ENCODE assay signal across 25 cellular contexts in the genomic region with DNA sequence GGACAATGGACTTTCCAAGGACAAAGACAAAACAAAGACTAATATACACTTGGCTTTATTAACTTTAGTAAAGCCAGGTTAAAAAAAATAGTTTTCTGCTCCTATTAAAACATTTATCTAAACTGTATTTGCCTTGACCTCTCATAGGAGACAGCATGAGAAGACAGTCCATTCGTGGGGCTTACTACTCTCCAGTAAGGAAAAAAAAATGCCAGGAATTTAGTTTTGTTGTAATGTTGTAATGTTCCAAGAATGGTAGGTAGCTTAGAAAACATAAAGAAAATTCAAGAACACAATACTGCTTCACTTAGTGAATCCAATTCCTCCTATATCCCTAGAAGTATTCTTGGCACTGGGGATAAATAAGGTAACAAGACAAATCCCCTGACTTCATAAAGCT.
DNase-seq lines count a peak whose midpoint lies in the region; ATAC-seq and TF ChIP-seq lines count a peak whose summit lies in the region.
"Had no signal": no experiment of that assay in that cellular context is flagged by ENCODE, and none has a peak within 500 bp of the region (broad histone marks: within the 10 kb centered on the region; RNA-seq: fewer than 3 reads in every experiment).

No MANE protein-coding gene starts in this region.

- TF ChIP-seq RAD21 in SK-N-SH (IDR thresholded peaks at IDR 0.05; ENCODE audit: low read length): no peak

- H3K9me3 ChIP-seq in SK-N-SH (no peaks in the 10 kb centered on the region), smooth muscle cell (replicated peaks; ENCODE audit: low read depth) (no peaks in the 10 kb centered on the region)
- H3K9me3 ChIP-seq: upper lobe of left lung had no signal

- H3K27me3 ChIP-seq in SK-N-SH (ENCODE audit: insufficient read depth): no peaks in the 10 kb centered on the region
- H3K27me3 ChIP-seq in smooth muscle cell (ENCODE audit: low read depth): no peaks in the 10 kb centered on the region
- H3K27me3 ChIP-seq: BLaER1 treated with 17β-estradiol and CSF1 and Interleukin-3, amounts not matched to agents 10 nM and 100 nM; cardiac muscle cell; SJCRH30; spleen; upper lobe of left lung had no signal

- H3K9ac ChIP-seq in SK-N-SH (no peak overlapping the region), smooth muscle cell (ENCODE audit: low read depth) (no peak overlapping the region)
- H3K9ac ChIP-seq: BLaER1 treated with 17β-estradiol and CSF1 and Interleukin-3, amounts not matched to agents 10 nM and 100 nM had no signal

- DNase-seq in SK-N-SH: no peak
- DNase-seq in amniotic epithelial cell (ENCODE audit: low read depth): peak; percentile 75
- DNase-seq in hepatic stellate cell (ENCODE audit: low spot score): peak; percentile 19
- no peak for DNase-seq in smooth muscle cell (lab: John Stamatoyannopoulos, UW; ENCODE audit: unreplicated experiment)
- no peak for DNase-seq in COLO829 (ENCODE audit: low spot score)
- DNase-seq: activated CD4-positive, alpha-beta T cell treated with anti-CD3 and anti-CD28 coated beads, Interleukin-2, amount 50 U/mL, for 1 hour; activated CD8-positive, alpha-beta memory T cell treated with anti-CD3 and anti-CD28 coated beads, Interleukin-2, amount 50 U/mL, for 4 hours; activated effector memory CD4-positive, alpha-beta T cell treated with Interleukin-2 at 50 U/mL for 16 hours; natural killer cell; NCI-H1092; NCI-H2029 treated with DMSO at 0.1 percent for 48 hours; SJCRH30; spleen; stimulated activated CD4-positive, alpha-beta T cell treated with anti-CD3 and anti-CD28 coated beads, Interleukin-4, amount 100 ng/mL, for 4 hours; stimulated activated naive CD8-positive, alpha-beta T cell treated with anti-CD3 and anti-CD28 coated beads, Interleukin-15, amount 100 ng/mL, for 72 hours; T-helper 2 cell; upper lobe of left lung had no signal

- H3K79me2 ChIP-seq in SK-N-SH (ENCODE audit: insufficient read depth): peaks cover 76% of the 10 kb centered on the region
- H3K79me2 ChIP-seq in smooth muscle cell (ENCODE audit: low read depth): peaks cover 73% of the 10 kb centered on the region

- no peak overlapping the region for H3K27ac ChIP-seq in SK-N-SH (ENCODE audit: low read depth in 2 of 2, low read length in 1 of 2)
- H3K27ac ChIP-seq in smooth muscle cell (ENCODE audit: low read depth): peak overlapping the region; percentile 20
- H3K27ac ChIP-seq: 22Rv1; BLaER1 treated with 17β-estradiol and CSF1 and Interleukin-3, amounts not matched to agents 10 nM and 100 nM; cardiac muscle cell; SJCRH30; spleen; upper lobe of left lung; VCaP had no signal

- H3F3A ChIP-seq in SK-N-SH (replicated peaks; ENCODE audit: insufficient read depth) (peaks cover 7% of the 10 kb centered on the region), smooth muscle cell (ENCODE audit: low read depth) (peaks cover 4% of the 10 kb centered on the region)

- H3K36me3 ChIP-seq in SK-N-SH (replicated peaks in 1 of 2; ENCODE audit: control insufficient read depth in 1 of 2, insufficient read depth in 2 of 2, low read length in 1 of 2): peaks cover 11 to 20% of the 10 kb centered on the region in 2 experiments
- no peaks in the 10 kb centered on the region for H3K36me3 ChIP-seq in smooth muscle cell (ENCODE audit: low read depth)

- CTCF ChIA-PET in SK-N-SH (lab: Yijun Ruan, JAX): interaction anchor here (2.5 kb wide), 1 partner anchor 13 kb away, joined by 14 read pairs; no protein-coding TSS in a partner anchor

- no peak overlapping the region for H2AFZ ChIP-seq in SK-N-SH (ENCODE audit: low read depth)
- H2AFZ ChIP-seq in smooth muscle cell (ENCODE audit: low read depth): no peak overlapping the region

- 58% methylated on average over 1 of the region's 1 CpG for WGBS in SK-N-SH (ENCODE audit: low lambda C conversion rate)
- WGBS in smooth muscle cell (ENCODE audit: low lambda C conversion rate): 40% methylated on average over 1 of the region's 1 CpG

- no peaks in the 10 kb centered on the region for H3K9me2 ChIP-seq in SK-N-SH

- no peak for TF ChIP-seq CTCF in SK-N-SH (IDR thresholded peaks at IDR 0.05)
- TF ChIP-seq CTCF in smooth muscle cell (IDR thresholded peaks at IDR 0.05; ENCODE audit: borderline replicate concordance, insufficient read depth, poor library complexity, severe bottlenecking): no peak

- H4K20me1 ChIP-seq in SK-N-SH (ENCODE audit: insufficient read depth) (peaks cover 19% of the 10 kb centered on the region; the same call in 1 of the 2 replicates), smooth muscle cell (ENCODE audit: low read depth) (peaks cover 60% of the 10 kb centered on the region)

- H3K4me3 ChIP-seq in SK-N-SH (ENCODE audit: low read depth in 2 of 2, low read length in 1 of 2) (no peak overlapping the region), smooth muscle cell (no peak overlapping the region)
- H3K4me3 ChIP-seq: BLaER1 treated with 17β-estradiol and CSF1 and Interleukin-3, amounts not matched to agents 10 nM and 100 nM; cardiac muscle cell; SJCRH30; spleen; upper lobe of left lung had no signal

- TF ChIP-seq EP300 in SK-N-SH (IDR thresholded peaks at IDR 0.05; ENCODE audit: borderline replicate concordance in 1 of 2, low read depth in 1 of 2, low read length in 1 of 2): no peak

- H3K4me2 ChIP-seq in SK-N-SH (no peak overlapping the region), smooth muscle cell (no peak overlapping the region)
- H3K4me2 ChIP-seq: BLaER1 treated with 17β-estradiol and CSF1 and Interleukin-3, amounts not matched to agents 10 nM and 100 nM had no signal

- POLR2A ChIA-PET in SK-N-SH (lab: Yijun Ruan, JAX): no interaction called here

- peaks cover 0 to 7% of the 10 kb centered on the region in 2 experiments; a peak in 1 of 4 replicates for H3K4me1 ChIP-seq in SK-N-SH (ENCODE audit: control insufficient read depth in 1 of 2, insufficient read depth in 2 of 2, low read depth in 1 of 2, low read length in 1 of 2)
- H3K4me1 ChIP-seq in smooth muscle cell (ENCODE audit: low read depth): no peaks in the 10 kb centered on the region
- H3K4me1 ChIP-seq: SJCRH30 had no signal

- ATAC-seq in SK-N-SH treated with all-trans-retinoic acid at 6 μM for 48 hours (peak; percentile 82), HG03196 (IDR thresholded peaks at IDR 0.05; ENCODE audit: unreplicated experiment) (no peak), HG02759 (IDR thresholded peaks at IDR 0.05; ENCODE audit: unreplicated experiment) (no peak)
- ATAC-seq: natural killer cell; Panc1; stimulated activated naive CD8-positive, alpha-beta T cell treated with anti-CD3 and anti-CD28 coated beads, Interleukin-15, amount 100 ng/mL, for 72 hours had no signal

TF ChIP-seq in SK-N-SH treated with all-trans-retinoic acid at 6 μM for 48 hours, 23 proteins besides CTCF, POLR2A, EP300 and RAD21 (continues in another document):
- TF ChIP-seq, protein P1, sequence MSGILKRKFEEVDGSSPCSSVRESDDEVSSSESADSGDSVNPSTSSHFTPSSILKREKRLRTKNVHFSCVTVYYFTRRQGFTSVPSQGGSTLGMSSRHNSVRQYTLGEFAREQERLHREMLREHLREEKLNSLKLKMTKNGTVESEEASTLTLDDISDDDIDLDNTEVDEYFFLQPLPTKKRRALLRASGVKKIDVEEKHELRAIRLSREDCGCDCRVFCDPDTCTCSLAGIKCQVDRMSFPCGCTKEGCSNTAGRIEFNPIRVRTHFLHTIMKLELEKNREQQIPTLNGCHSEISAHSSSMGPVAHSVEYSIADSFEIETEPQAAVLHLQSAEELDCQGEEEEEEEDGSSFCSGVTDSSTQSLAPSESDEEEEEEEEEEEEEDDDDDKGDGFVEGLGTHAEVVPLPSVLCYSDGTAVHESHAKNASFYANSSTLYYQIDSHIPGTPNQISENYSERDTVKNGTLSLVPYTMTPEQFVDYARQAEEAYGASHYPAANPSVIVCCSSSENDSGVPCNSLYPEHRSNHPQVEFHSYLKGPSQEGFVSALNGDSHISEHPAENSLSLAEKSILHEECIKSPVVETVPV (CRISPR knock-in tag; IDR thresholded peaks at IDR 0.05): no peak
- no peak for TF ChIP-seq ZNF70 (CRISPR knock-in tag; IDR thresholded peaks at IDR 0.05)
- TF ChIP-seq ZNF8 (CRISPR knock-in tag; IDR thresholded peaks at IDR 0.05): no peak
- TF ChIP-seq BACH2 (CRISPR knock-in tag; IDR thresholded peaks at IDR 0.05; ENCODE audit: borderline replicate concordance): no peak
- TF ChIP-seq SNAI2 (CRISPR knock-in tag; IDR thresholded peaks at IDR 0.05): no peak
- no peak for TF ChIP-seq ZFP3 (CRISPR knock-in tag; IDR thresholded peaks at IDR 0.05)
- no peak for TF ChIP-seq PPARA (CRISPR knock-in tag; IDR thresholded peaks at IDR 0.05; ENCODE audit: borderline replicate concordance)
- TF ChIP-seq ZNF565 (CRISPR knock-in tag; conservative IDR thresholded peaks at IDR 0.05; ENCODE audit: low read depth): no peak
- TF ChIP-seq ZFP30 (CRISPR knock-in tag; IDR thresholded peaks at IDR 0.05): no peak

TF ChIP-seq in SK-N-SH, 30 proteins besides CTCF, POLR2A, EP300 and RAD21 (continues in another document):
- TF ChIP-seq FOXJ3 (CRISPR knock-in tag; IDR thresholded peaks at IDR 0.05): no peak
- no peak for TF ChIP-seq SIN3A (IDR thresholded peaks at IDR 0.05; ENCODE audit: borderline replicate concordance, low read depth, low read length)
- no peak for TF ChIP-seq NFIC (IDR thresholded peaks at IDR 0.05; ENCODE audit: borderline replicate concordance)
- no peak for TF ChIP-seq MXI1 (IDR thresholded peaks at IDR 0.05; ENCODE audit: low read depth, low read length)
- TF ChIP-seq GATA2 (CRISPR knock-in tag; IDR thresholded peaks at IDR 0.05): no peak
- TF ChIP-seq RCOR1 (IDR thresholded peaks at IDR 0.05; ENCODE audit: low read length): no peak
- TF ChIP-seq JUND (IDR thresholded peaks at IDR 0.05): no peak
- TF ChIP-seq, protein P2, sequence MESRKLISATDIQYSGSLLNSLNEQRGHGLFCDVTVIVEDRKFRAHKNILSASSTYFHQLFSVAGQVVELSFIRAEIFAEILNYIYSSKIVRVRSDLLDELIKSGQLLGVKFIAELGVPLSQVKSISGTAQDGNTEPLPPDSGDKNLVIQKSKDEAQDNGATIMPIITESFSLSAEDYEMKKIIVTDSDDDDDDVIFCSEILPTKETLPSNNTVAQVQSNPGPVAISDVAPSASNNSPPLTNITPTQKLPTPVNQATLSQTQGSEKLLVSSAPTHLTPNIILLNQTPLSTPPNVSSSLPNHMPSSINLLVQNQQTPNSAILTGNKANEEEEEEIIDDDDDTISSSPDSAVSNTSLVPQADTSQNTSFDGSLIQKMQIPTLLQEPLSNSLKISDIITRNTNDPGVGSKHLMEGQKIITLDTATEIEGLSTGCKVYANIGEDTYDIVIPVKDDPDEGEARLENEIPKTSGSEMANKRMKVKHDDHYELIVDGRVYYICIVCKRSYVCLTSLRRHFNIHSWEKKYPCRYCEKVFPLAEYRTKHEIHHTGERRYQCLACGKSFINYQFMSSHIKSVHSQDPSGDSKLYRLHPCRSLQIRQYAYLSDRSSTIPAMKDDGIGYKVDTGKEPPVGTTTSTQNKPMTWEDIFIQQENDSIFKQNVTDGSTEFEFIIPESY (IDR thresholded peaks at IDR 0.05; ENCODE audit: borderline replicate concordance, low read depth): no peak
- TF ChIP-seq YY1 (IDR thresholded peaks at IDR 0.05; ENCODE audit: low read depth): no peak

Comparison
In these comparisons a context has a peak if more than half of its experiments do, and no peak if none do; other contexts are left out.
1. DNase-seq: peak in amniotic epithelial cell (single experiment) and hepatic stellate cell (single experiment); none in SK-N-SH (single experiment), smooth muscle cell (single experiment) and COLO829 (single experiment).